12 cellular contexts compared by ENCODE assay signal in the genomic region with DNA sequence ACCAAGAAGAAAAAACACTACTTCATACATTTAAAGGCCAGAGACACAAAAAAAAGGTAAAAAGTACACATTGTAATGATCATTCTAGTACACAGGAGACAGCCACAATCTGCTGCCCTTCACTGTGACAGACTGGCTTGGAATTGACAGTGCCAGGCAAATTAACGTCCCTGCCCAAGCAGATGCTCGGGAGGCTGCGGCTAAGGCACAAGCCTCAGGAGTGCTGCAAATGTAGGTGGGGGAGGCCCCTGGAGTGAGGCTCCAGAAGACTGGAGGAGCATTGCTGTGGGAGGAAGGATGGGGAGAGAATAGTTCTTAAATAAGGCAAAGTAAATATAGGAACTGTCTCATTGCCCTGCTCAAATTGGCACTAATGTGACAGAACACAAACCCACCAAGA. TPM values are rescaled to one million over a fixed set of nuclear protein-coding genes. Genes with fewer than 3 reads are reported as not detected.
DNase-seq lines count a peak whose midpoint lies in the region; ATAC-seq and TF ChIP-seq lines count a peak whose summit lies in the region.
"Had no signal": no experiment of that assay in that cellular context is flagged by ENCODE, and none has a peak within 500 bp of the region (broad histone marks: within the 10 kb centered on the region; RNA-seq: fewer than 3 reads in every experiment).

No MANE protein-coding gene starts in this region.

- no peaks in the 10 kb centered on the region for H3K9me3 Mint-ChIP-seq in chondrocyte (ENCODE audit: low read depth)
- no peaks in the 10 kb centered on the region for H3K9me3 Mint-ChIP-seq in nephron progenitor cell

- no peak for ATAC-seq in HG02885 (IDR thresholded peaks at IDR 0.05; ENCODE audit: poor library complexity, unreplicated experiment)

- H3K9me3 ChIP-seq in BLaER1: no peaks in the 10 kb centered on the region
- H3K9me3 ChIP-seq: BLaER1 treated with 17β-estradiol and CSF1 and Interleukin-3, amounts not matched to agents 10 nM and 100 nM had no signal

- no peak overlapping the region for H3K4me2 ChIP-seq in BLaER1
- H3K4me2 ChIP-seq: BLaER1 treated with 17β-estradiol and CSF1 and Interleukin-3, amounts not matched to agents 10 nM and 100 nM had no signal

- H3K27ac Mint-ChIP-seq in chondrocyte (ENCODE audit: unreplicated experiment): peak overlapping the region; percentile 22
- H3K27ac Mint-ChIP-seq in nephron progenitor cell: peak overlapping the region; percentile 93

- peaks cover 100% of the 10 kb centered on the region for H3K36me3 ChIP-seq in BLaER1

- H3K4me1 ChIP-seq in BLaER1: no peaks in the 10 kb centered on the region

- no peaks in the 10 kb centered on the region for H3K27me3 ChIP-seq in BLaER1
- H3K27me3 ChIP-seq: BLaER1 treated with 17β-estradiol and CSF1 and Interleukin-3, amounts not matched to agents 10 nM and 100 nM had no signal

- 0 out of 2 replicates have a peak overlapping the region, but pooled peaks have one; percentile 5 for H3K9ac ChIP-seq in BLaER1

- H4K20me1 ChIP-seq in BLaER1: peaks cover 55% of the 10 kb centered on the region

- no peaks in the 10 kb centered on the region for H3K4me1 Mint-ChIP-seq in chondrocyte (ENCODE audit: low read depth)
- H3K4me1 Mint-ChIP-seq in nephron progenitor cell: no peaks in the 10 kb centered on the region

- in situ Hi-C loops in G401 (cut with HindIII; ENCODE audit: low sequenced_read_pairs): no loop called here

- peaks cover 44% of the 10 kb centered on the region for H3K36me3 Mint-ChIP-seq in chondrocyte (ENCODE audit: low read depth)
- H3K36me3 Mint-ChIP-seq in nephron progenitor cell (ENCODE audit: low read depth): peaks cover 90% of the 10 kb centered on the region

- no peak overlapping the region for H3K4me3 ChIP-seq in BLaER1
- H3K4me3 ChIP-seq: BLaER1 treated with 17β-estradiol and CSF1 and Interleukin-3, amounts not matched to agents 10 nM and 100 nM had no signal

- no peak overlapping the region for H3K27ac ChIP-seq in BLaER1
- H3K27ac ChIP-seq: BLaER1 treated with 17β-estradiol and CSF1 and Interleukin-3, amounts not matched to agents 10 nM and 100 nM had no signal

- H3K27me3 Mint-ChIP-seq in chondrocyte (ENCODE audit: low read depth): no peaks in the 10 kb centered on the region
- H3K27me3 Mint-ChIP-seq in nephron progenitor cell (ENCODE audit: low read depth, poor library complexity): no peaks in the 10 kb centered on the region

- peak; percentile 59 for DNase-seq in G401 (ENCODE audit: low spot score)
- DNase-seq in chondrocyte (ENCODE audit: low spot score): no peak
- DNase-seq in nephron progenitor cell: no peak
- no peak for DNase-seq in effector CD4-positive, alpha-beta T cell
- DNase-seq in OCI-M2 (lab: John Stamatoyannopoulos, UW; ENCODE audit: unreplicated experiment): no peak
- DNase-seq: NCI-H1417 treated with DMSO at 0.1 percent for 48 hours, NCI-H2081 treated with DMSO at 0.1 percent for 48 hours, NCI-H226, NCI-H526 had no signal

- TF ChIP-seq CTCF in chondrocyte (IDR thresholded peaks at IDR 0.05) (no peak), nephron progenitor cell (IDR thresholded peaks at IDR 0.05) (no peak)

- H3K4me3 Mint-ChIP-seq in chondrocyte (ENCODE audit: unreplicated experiment) (no peak overlapping the region), nephron progenitor cell (no peak overlapping the region)

RNA-seq across cellular contexts. Expression of gene ERCC3, which starts 18.6 kb away (rescaled TPM):
- total RNA-seq in G401 (2014; rRNA removed; shearing (Covaris generic)): 38.4 and 54.4 TPM in 2 replicates
- total RNA-seq in chondrocyte: 35.2 to 41.8 TPM (median 37.5 TPM) in 3 replicates

RNA-seq across cellular contexts. Expression of gene CYP27C1, which starts 55.3 kb away (rescaled TPM):
- total RNA-seq in G401 (2014; rRNA removed; shearing (Covaris generic)): 1.0 and 4.4 TPM in 2 replicates
- 11.7 to 17.2 TPM (median 13.4 TPM) in 3 replicates for total RNA-seq in chondrocyte
